Comparison of ENCODE assay signal across 10 cellular contexts in genomic region chr5:172793577-172794488, GRCh38. TPM values are rescaled to one million over a fixed set of nuclear protein-coding genes. Genes with fewer than 3 reads are reported as not detected.
DNase-seq lines count a peak whose midpoint lies in the region; ATAC-seq and TF ChIP-seq lines count a peak whose summit lies in the region.
"Had no signal": no experiment of that assay in that cellular context is flagged by ENCODE, and none has a peak within 500 bp of the region (broad histone marks: within the 10 kb centered on the region; RNA-seq: fewer than 3 reads in every experiment).

No MANE protein-coding gene starts in this region.

- H3K4me1 ChIP-seq in RWPE2 (ENCODE audit: insufficient read depth, poor library complexity, severe bottlenecking) = peaks cover 32% of the 10 kb centered on the region

- H3K4me3 ChIP-seq in RWPE2 (ENCODE audit: severe bottlenecking) (no peak overlapping the region), fibroblast of the aortic adventitia (ENCODE audit: low read depth, low read length) (no peak overlapping the region)

- TF ChIP-seq CTCF in RWPE2 (IDR thresholded peaks at IDR 0.05; ENCODE audit: poor library complexity, severe bottlenecking) (no peak), fibroblast of the aortic adventitia (IDR thresholded peaks at IDR 0.05; ENCODE audit: insufficient read depth, low read length) (no peak), type B pancreatic cell (conservative IDR thresholded peaks at IDR 0.05) (no peak), WTC11 (IDR thresholded peaks at IDR 0.05) (no peak)

- peaks cover 5% of the 10 kb centered on the region for H3K36me3 Mint-ChIP-seq in stimulated activated memory B cell treated with anti-CD40 and anti-IgM and Interleukin-4, amounts not matched to agents 10 μg/mL and 1 μg/mL and 100 μg/mL, for 72 hours
- no peaks in the 10 kb centered on the region for H3K36me3 Mint-ChIP-seq in type B pancreatic cell
- no peaks in the 10 kb centered on the region for H3K36me3 Mint-ChIP-seq in WTC11
- H3K36me3 Mint-ChIP-seq: activated naive CD8-positive, alpha-beta T cell treated with anti-CD3 and anti-CD28 coated beads, Interleukin-2, amount 10 ng/mL, durations not matched to agents 7 days and 5 days had no signal

- no peak overlapping the region for H3K4me3 Mint-ChIP-seq in stimulated activated memory B cell treated with anti-CD40 and anti-IgM and Interleukin-4, amounts not matched to agents 10 μg/mL and 1 μg/mL and 100 μg/mL, for 72 hours
- H3K4me3 Mint-ChIP-seq in type B pancreatic cell (no peak overlapping the region), WTC11 (no peak overlapping the region)
- H3K4me3 Mint-ChIP-seq: activated naive CD8-positive, alpha-beta T cell treated with anti-CD3 and anti-CD28 coated beads, Interleukin-2, amount 10 ng/mL, durations not matched to agents 7 days and 5 days had no signal

- H3K36me3 ChIP-seq in RWPE2 (ENCODE audit: low read depth) = no peaks in the 10 kb centered on the region

- CTCF ChIA-PET in WTC11 (lab: Charles Lee) = interaction anchor here (1.7 to 2.7 kb wide), 2 partner anchors 22 to 145 kb away, joined by 4 to 11 read pairs; no protein-coding TSS in a partner anchor

- ATAC-seq in GM21786 (IDR thresholded peaks at IDR 0.05; ENCODE audit: unreplicated experiment) (peak; percentile 42), RWPE2 (ENCODE audit: low read depth) (no peak), WTC11 (no peak), GM21423 (IDR thresholded peaks at IDR 0.05; ENCODE audit: unreplicated experiment) (no peak)
- ATAC-seq in stimulated activated memory B cell treated with anti-CD40 and anti-IgM and Interleukin-4, amounts not matched to agents 10 μg/mL and 1 μg/mL and 100 μg/mL, for 72 hours = peak; percentile 69

- no peaks in the 10 kb centered on the region for H3K9me3 ChIP-seq in RWPE2 (ENCODE audit: severe bottlenecking)

- peaks cover 24% of the 10 kb centered on the region for H3K4me1 Mint-ChIP-seq in stimulated activated memory B cell treated with anti-CD40 and anti-IgM and Interleukin-4, amounts not matched to agents 10 μg/mL and 1 μg/mL and 100 μg/mL, for 72 hours
- H3K4me1 Mint-ChIP-seq in type B pancreatic cell (ENCODE audit: unreplicated experiment) (peaks cover 11% of the 10 kb centered on the region), WTC11 (peaks cover 9% of the 10 kb centered on the region)

- H3K27me3 Mint-ChIP-seq in stimulated activated memory B cell treated with anti-CD40 and anti-IgM and Interleukin-4, amounts not matched to agents 10 μg/mL and 1 μg/mL and 100 μg/mL, for 72 hours = no peaks in the 10 kb centered on the region
- H3K27me3 Mint-ChIP-seq in type B pancreatic cell = no peaks in the 10 kb centered on the region
- peaks cover 5% of the 10 kb centered on the region; the same call in 1 of the 2 replicates for H3K27me3 Mint-ChIP-seq in WTC11 (ENCODE audit: low read depth)
- H3K27me3 Mint-ChIP-seq: activated naive CD8-positive, alpha-beta T cell treated with anti-CD3 and anti-CD28 coated beads, Interleukin-2, amount 10 ng/mL, durations not matched to agents 7 days and 5 days had no signal

- peak overlapping the region; percentile 96 for H3K27ac ChIP-seq in RWPE2 (ENCODE audit: poor library complexity, severe bottlenecking)
- H3K27ac ChIP-seq: HL-60 had no signal

- H3K27me3 ChIP-seq in RWPE2 (ENCODE audit: insufficient read depth, poor library complexity, severe bottlenecking) = no peaks in the 10 kb centered on the region

- POLR2A ChIA-PET in WTC11 (lab: Charles Lee) = interaction anchor here (0.5 kb wide), 1 partner anchor 18 kb away, joined by 3 read pairs; no protein-coding TSS in a partner anchor

- no peak for DNase-seq in RWPE2 (ENCODE audit: low spot score)
- peak; percentile 59 for DNase-seq in fibroblast of the aortic adventitia (ENCODE audit: low read depth)
- no peak for DNase-seq in type B pancreatic cell (ENCODE audit: extremely low spot score, unreplicated experiment)
- DNase-seq in NCI-H1092 treated with DMSO at 0.1 percent for 48 hours (lab: John Stamatoyannopoulos, UW) = no peak
- DNase-seq in WTC11 (ENCODE audit: low spot score) = no peak
- DNase-seq: activated naive CD8-positive, alpha-beta T cell treated with anti-CD3 and anti-CD28 coated beads, Interleukin-2, amount 10 ng/mL, durations not matched to agents 7 days and 5 days had no signal

- H3K9me3 Mint-ChIP-seq in stimulated activated memory B cell treated with anti-CD40 and anti-IgM and Interleukin-4, amounts not matched to agents 10 μg/mL and 1 μg/mL and 100 μg/mL, for 72 hours = peaks cover 4% of the 10 kb centered on the region
- H3K9me3 Mint-ChIP-seq in type B pancreatic cell (no peaks in the 10 kb centered on the region), WTC11 (no peaks in the 10 kb centered on the region)
- H3K9me3 Mint-ChIP-seq: activated naive CD8-positive, alpha-beta T cell treated with anti-CD3 and anti-CD28 coated beads, Interleukin-2, amount 10 ng/mL, durations not matched to agents 7 days and 5 days had no signal

- peak overlapping the region; percentile 86 for H3K27ac Mint-ChIP-seq in stimulated activated memory B cell treated with anti-CD40 and anti-IgM and Interleukin-4, amounts not matched to agents 10 μg/mL and 1 μg/mL and 100 μg/mL, for 72 hours
- no peak overlapping the region for H3K27ac Mint-ChIP-seq in type B pancreatic cell
- H3K27ac Mint-ChIP-seq in WTC11 = no peak overlapping the region
- H3K27ac Mint-ChIP-seq: activated naive CD8-positive, alpha-beta T cell treated with anti-CD3 and anti-CD28 coated beads, Interleukin-2, amount 10 ng/mL, durations not matched to agents 7 days and 5 days had no signal

TF ChIP-seq in WTC11, 78 proteins besides CTCF, POLR2A, EP300 and RAD21:
- TF ChIP-seq FOXJ3 (CRISPR knock-in tag; IDR thresholded peaks at IDR 0.05; ENCODE audit: borderline replicate concordance) = no peak
- TF ChIP-seq ZNF263 (CRISPR knock-in tag; IDR thresholded peaks at IDR 0.05; ENCODE audit: low read depth) = no peak
- TF ChIP-seq AR (CRISPR knock-in tag; IDR thresholded peaks at IDR 0.05) = no peak
- TF ChIP-seq HMGA2 (CRISPR knock-in tag; IDR thresholded peaks at IDR 0.05) = no peak
- no peak for TF ChIP-seq ATF3 (CRISPR knock-in tag; conservative IDR thresholded peaks at IDR 0.05)
- TF ChIP-seq RORB (CRISPR knock-in tag; IDR thresholded peaks at IDR 0.05) = no peak
TF ChIP-seq in WTC11: peak in this region for 0.

RNA-seq across cellular contexts. Expression of gene DUSP1, which starts 22.8 kb away (rescaled TPM):
- total RNA-seq in fibroblast of the aortic adventitia (ENCODE audit: low replicate concordance) = 22.2 and 44.1 TPM in 2 replicates
- total RNA-seq in type B pancreatic cell (ENCODE audit: low replicate concordance) = 50.9 and 163 TPM in 2 replicates
- total RNA-seq in WTC11 (2021) = 9.5 to 12.4 TPM (median 11.0 TPM) in 3 replicates

RNA-seq across cellular contexts. Expression of gene ERGIC1, which starts 40.2 kb away (rescaled TPM):
- 21.7 and 193 TPM in 2 replicates for total RNA-seq in fibroblast of the aortic adventitia (ENCODE audit: low replicate concordance)
- 85.2 and 105 TPM in 2 replicates for total RNA-seq in type B pancreatic cell (ENCODE audit: low replicate concordance)
- 89.8 to 101 TPM (median 97.1 TPM) in 3 replicates for total RNA-seq in WTC11 (2021)

Comparison
In these comparisons a context has a peak if more than half of its experiments do, and no peak if none do; other contexts are left out.
1. ATAC-seq: peak in GM21786 (single experiment) and stimulated activated memory B cell treated with anti-CD40 and anti-IgM and Interleukin-4, amounts not matched to agents 10 μg/mL and 1 μg/mL and 100 μg/mL, for 72 hours (single experiment); none in RWPE2 (single experiment), WTC11 (single experiment) and GM21423 (single experiment).